In genomic region chr14:50062438-50063039, GRCh38 we compare ENCODE assay signal across 8 cellular contexts. TPM values are rescaled to one million over a fixed set of nuclear protein-coding genes. Genes with fewer than 3 reads are reported as not detected.
DNase-seq lines count a peak whose midpoint lies in the region; ATAC-seq, FAIRE-seq and TF ChIP-seq lines count a peak whose summit lies in the region.

No MANE protein-coding gene starts in this region.

- ATAC-seq in CD8-positive, alpha-beta T cell: peak; percentile 87
- ATAC-seq in GM18870 (IDR thresholded peaks at IDR 0.05; ENCODE audit: unreplicated experiment): no peak

- H3K27ac ChIP-seq in CD8-positive, alpha-beta T cell (ENCODE audit: low read depth, low read length): peak overlapping the region; percentile 82

- TF ChIP-seq CTCF in CD8-positive, alpha-beta T cell (IDR thresholded peaks at IDR 0.05): peak; percentile 25

- no peaks in the 10 kb centered on the region for H3K27me3 Mint-ChIP-seq in CD8-positive, alpha-beta T cell (ENCODE audit: low read depth)

- no peaks in the 10 kb centered on the region for H3K9me3 ChIP-seq in CD8-positive, alpha-beta T cell (ENCODE audit: low read length)

- peak; percentile 55 to 89 (median 78) for DNase-seq in CD8-positive, alpha-beta T cell
- peak; percentile 69 for DNase-seq in HCEC 1CT
- peak; percentile 72 for DNase-seq in RCC 7860 (ENCODE audit: low spot score)
- DNase-seq in activated gamma-delta T cell treated with anti-CD3 and anti-CD28 coated beads, Interleukin-2, amount 50 U/mL, for 16 hours (ENCODE audit: low read depth): peak; percentile 66
- DNase-seq in islet precursor cell: peak; percentile 95
- peak; percentile 52 to 74 (median 66) for DNase-seq in stimulated activated CD4-positive, alpha-beta T cell treated with anti-CD3 and anti-CD28 coated beads, TNF-alpha, amount 100 ng/mL, for 1 hour (ENCODE audit: low read depth in 3 of 3, low spot score in 1 of 3)
- no peak for DNase-seq in epidermal melanocyte (ENCODE audit: insufficient read length, low spot score)

- H3K4me1 Mint-ChIP-seq in CD8-positive, alpha-beta T cell (ENCODE audit: low read depth): peaks cover 82% of the 10 kb centered on the region

- H3K4me3 ChIP-seq in CD8-positive, alpha-beta T cell (ENCODE audit: low read depth, low read length): peak overlapping the region; percentile 36

- peak overlapping the region; percentile 99 for H3K27ac Mint-ChIP-seq in CD8-positive, alpha-beta T cell

- peak; percentile 65 for FAIRE-seq in RCC 7860 (lab: Jason Lieb, UNC)

- peak overlapping the region; percentile 81 for H3K4me3 Mint-ChIP-seq in CD8-positive, alpha-beta T cell

- peaks cover 72% of the 10 kb centered on the region for H3K4me1 ChIP-seq in CD8-positive, alpha-beta T cell (ENCODE audit: insufficient read depth, low read length)

- intact Hi-C loops in CD8-positive, alpha-beta T cell (cut with DNase I, micrococcal nuclease): loop anchor here (1.0 to 5.0 kb wide), 12 partner anchors 17 to 200 kb away; partner anchors contain the start of gene ARF6 (in 1 of the 2)

- peaks cover 6% of the 10 kb centered on the region for H3K36me3 Mint-ChIP-seq in CD8-positive, alpha-beta T cell

- no peaks in the 10 kb centered on the region for H3K27me3 ChIP-seq in CD8-positive, alpha-beta T cell (ENCODE audit: insufficient read depth, low read length)

- POLR2A ChIA-PET in CD8-positive, alpha-beta T cell (lab: Charles Lee): interaction anchor here (0.6 to 6.0 kb wide), 34 partner anchors 9 to 476 kb away, joined by 3 to 71 read pairs (median 5); partner anchors contain the start of genes ARF6, NEMF, RPS29 and SOS2

- no peaks in the 10 kb centered on the region for H3K9me3 Mint-ChIP-seq in CD8-positive, alpha-beta T cell

- CTCF ChIA-PET in CD8-positive, alpha-beta T cell (lab: Charles Lee): interaction anchor here (0.8 to 4.6 kb wide), 30 partner anchors 10 to 210 kb away, joined by 3 to 77 read pairs (median 6); partner anchors contain the start of genes ARF6, NEMF and VCPKMT

- H3K36me3 ChIP-seq in CD8-positive, alpha-beta T cell (ENCODE audit: insufficient read depth, low read length): no peaks in the 10 kb centered on the region

RNA-seq across cellular contexts. Expression of gene VCPKMT, which starts 53.8 kb away (rescaled TPM):
- total RNA-seq in CD8-positive, alpha-beta T cell: 10 to 100 TPM; 38.2 to 39.6 TPM
